Comparison of ENCODE assay signal across 8 cellular contexts in genomic region chr21:29299906-29300546, GRCh38. TPM values are rescaled to one million over a fixed set of nuclear protein-coding genes. Genes with fewer than 3 reads are reported as not detected.
DNase-seq lines count a peak whose midpoint lies in the region; ATAC-seq and TF ChIP-seq lines count a peak whose summit lies in the region.

No MANE protein-coding gene starts in this region.

- no peak for TF ChIP-seq POLR2A in uterus (IDR thresholded peaks at IDR 0.05)

- H3K9me3 ChIP-seq in uterus: no peaks in the 10 kb centered on the region

- DNase-seq in ELR (ENCODE audit: low read depth) (peak; percentile 95), KBM-7 (peak; percentile 77), RKO (ENCODE audit: low spot score) (peak; percentile 92), germinal center (ENCODE audit: low spot score) (peak; percentile 33), omental fat pad (ENCODE audit: low spot score) (no peak), uterus (peak in 1 of 2 donors; percentile 31)
- DNase-seq in activated effector memory CD4-positive, alpha-beta T cell treated with Interleukin-2 at 50 U/mL for 16 hours: peak; percentile 14

- no peaks in the 10 kb centered on the region for H3K36me3 ChIP-seq in uterus

- H3K4me1 ChIP-seq in uterus: peaks cover 4 to 8% of the 10 kb centered on the region in 2 donors

- intact Hi-C loops in uterus (cut with DNase I; ENCODE audit: low total_unique reads): loop anchor here (10.0 kb wide), 1 partner anchor 65 kb away; no protein-coding TSS in a partner anchor

- in situ Hi-C loops in KBM-7 (cut with MboI; ENCODE audit: low pct_unique_long_range_greater_than_20kb, low sequenced_read_pairs): no loop called here

- no peak for TF ChIP-seq CTCF in omental fat pad (IDR thresholded peaks at IDR 0.05)
- TF ChIP-seq CTCF in uterus (IDR thresholded peaks at IDR 0.05): no peak

- peak; percentile 40 for ATAC-seq in GM21825 (IDR thresholded peaks at IDR 0.05; ENCODE audit: unreplicated experiment)
- ATAC-seq in omental fat pad (ENCODE audit: low FRiP score): peak; percentile 16

- peak overlapping the region; percentile 69 to 71 for H3K4me3 ChIP-seq in uterus

- peak overlapping the region; percentile 92 to 93 for H3K27ac ChIP-seq in uterus

- H3K27me3 ChIP-seq in uterus: no peaks in the 10 kb centered on the region

RNA-seq across cellular contexts. Expression of gene BACH1, which starts 1.3 kb away (rescaled TPM):
- total RNA-seq in omental fat pad (100 to 1,000 TPM in 1 of 4 donors, 10 to 100 TPM in 3; 35.0 to 101 (median 49.8) TPM), uterus (100 to 1,000 TPM in 2 of 4 donors, 10 to 100 TPM in 2; 52.9 to 107 (median 79.1) TPM)
